Comparison of ENCODE assay signal across 8 cellular contexts in the genomic region with DNA sequence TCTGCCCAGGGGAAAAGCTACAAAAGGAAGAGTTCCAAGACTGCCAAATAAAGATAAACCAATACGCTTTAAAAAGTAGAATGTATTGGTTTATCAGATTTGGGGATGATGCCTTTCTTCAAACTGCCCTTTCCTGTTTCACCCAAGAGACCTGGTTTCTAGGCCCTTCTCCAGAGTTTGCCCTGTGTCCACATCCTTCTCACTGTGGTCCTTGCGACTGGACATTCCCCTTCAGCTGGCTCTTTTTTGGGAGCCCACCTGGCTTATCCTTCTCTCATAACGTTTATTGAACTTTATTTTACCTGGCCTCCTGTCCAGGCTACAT. TPM values are rescaled to one million over a fixed set of nuclear protein-coding genes. Genes with fewer than 3 reads are reported as not detected.
A peak's percentile ranks its signal among the peaks of the same experiment; 100 is the strongest.
DNase-seq lines count a peak whose midpoint lies in the region; ATAC-seq and TF ChIP-seq lines count a peak whose summit lies in the region.

No MANE protein-coding gene starts in this region.

- peak overlapping the region; percentile 49 to 81 for H3K4me3 ChIP-seq in CD4-positive, alpha-beta memory T cell (ENCODE audit: low read length in 2 of 2)
- H3K4me3 ChIP-seq in Panc1 (ENCODE audit: low read depth in 2 of 2, low read length in 2 of 2): peak overlapping the region; percentile 69 to 70

- H3K27me3 Mint-ChIP-seq in CD4-positive, alpha-beta memory T cell: no peaks in the 10 kb centered on the region
- H3K27me3 Mint-ChIP-seq in osteocyte (ENCODE audit: unreplicated experiment): no peaks in the 10 kb centered on the region

- no peaks in the 10 kb centered on the region for H3K27me3 ChIP-seq in CD4-positive, alpha-beta memory T cell (ENCODE audit: insufficient read depth, low read length)
- H3K27me3 ChIP-seq in Panc1 (ENCODE audit: control insufficient read depth, insufficient read depth, low read length): no peaks in the 10 kb centered on the region

- POLR2A ChIA-PET in CD4-positive, alpha-beta memory T cell (lab: Charles Lee; ENCODE audit: partially characterized antibody): interaction anchor here (0.8 to 5.6 kb wide), 4 partner anchors 9 to 75 kb away, joined by 4 to 46 read pairs (median 21); partner anchors contain the start of genes CPT2 and MAGOH
- POLR2A ChIA-PET in Panc1 (lab: Charles Lee): no interaction called here

- H3K36me3 Mint-ChIP-seq in CD4-positive, alpha-beta memory T cell: peaks cover 0 to 34% of the 10 kb centered on the region in 2 donors
- H3K36me3 Mint-ChIP-seq in osteocyte (ENCODE audit: unreplicated experiment): peaks cover 10% of the 10 kb centered on the region

- DNase-seq in CD4-positive, alpha-beta memory T cell: no peak
- DNase-seq in Panc1 (ENCODE audit: low read depth, low spot score) (no peak), epithelial cell of prostate (ENCODE audit: low read depth, low spot score) (no peak), osteocyte (ENCODE audit: extremely low spot score, unreplicated experiment) (no peak), NCI-H187 treated with DMSO at 0.1 percent for 48 hours (lab: John Stamatoyannopoulos, UW) (no peak), NCI-H2081 treated with DMSO at 0.1 percent for 48 hours (lab: John Stamatoyannopoulos, UW) (no peak), superior temporal gyrus (ENCODE audit: extremely low spot score) (no peak)

- peaks cover 19% of the 10 kb centered on the region for H3K36me3 ChIP-seq in CD4-positive, alpha-beta memory T cell (ENCODE audit: insufficient read depth, low read length)
- no peaks in the 10 kb centered on the region for H3K36me3 ChIP-seq in Panc1 (ENCODE audit: control insufficient read depth, insufficient read depth, low read length)

- H3K27ac Mint-ChIP-seq in CD4-positive, alpha-beta memory T cell: peak overlapping the region; percentile 91 to 99 (median 98)
- H3K27ac Mint-ChIP-seq in osteocyte (ENCODE audit: unreplicated experiment): peak overlapping the region; percentile 97

- TSS peak; percentile 99 for BruUV-seq in Panc1 (replicated peaks; lab: Mats Ljungman, UMichigan)

- H3K9me3 Mint-ChIP-seq in CD4-positive, alpha-beta memory T cell: peaks cover 0 to 1% (median 0%) of the 10 kb centered on the region in 8 donors
- no peaks in the 10 kb centered on the region for H3K9me3 Mint-ChIP-seq in osteocyte (ENCODE audit: unreplicated experiment)

- peak overlapping the region; percentile 88 to 95 (median 94) for H3K4me3 Mint-ChIP-seq in CD4-positive, alpha-beta memory T cell
- peak overlapping the region; percentile 88 for H3K4me3 Mint-ChIP-seq in osteocyte (ENCODE audit: unreplicated experiment)

- in situ Hi-C loops in Panc1 (cut with HindIII; ENCODE audit: low pct_unique_long_range_greater_than_20kb, low sequenced_read_pairs): no loop called here

- peaks cover 17% of the 10 kb centered on the region for H3K4me1 ChIP-seq in CD4-positive, alpha-beta memory T cell (ENCODE audit: insufficient read depth, low read length)
- H3K4me1 ChIP-seq in Panc1 (ENCODE audit: control insufficient read depth, insufficient read depth, low read length): peaks cover 14% of the 10 kb centered on the region

- intact Hi-C loops in CD4-positive, alpha-beta memory T cell (cut with micrococcal nuclease): loop anchor here (1.0 kb wide), 2 partner anchors 17 to 25 kb away; partner anchors contain the start of genes CPT2 and MAGOH
- intact Hi-C loops in Panc1 (cut with micrococcal nuclease; ENCODE audit: unreplicated experiment): no loop called here

- ATAC-seq in Panc1: no peak
- no peak for ATAC-seq in GM21360 (IDR thresholded peaks at IDR 0.05; ENCODE audit: unreplicated experiment)

- H3K27ac ChIP-seq in CD4-positive, alpha-beta memory T cell (ENCODE audit: low read depth, low read length): peak overlapping the region; percentile 95
- H3K27ac ChIP-seq in Panc1 (ENCODE audit: low read length) (peak overlapping the region; percentile 92), epithelial cell of prostate (peak overlapping the region; percentile 89)

- H3K4me1 Mint-ChIP-seq in CD4-positive, alpha-beta memory T cell: peaks cover 16 to 28% (median 22%) of the 10 kb centered on the region in 4 donors
- H3K4me1 Mint-ChIP-seq in osteocyte (ENCODE audit: unreplicated experiment): peaks cover 21% of the 10 kb centered on the region

- CTCF ChIA-PET in CD4-positive, alpha-beta memory T cell (lab: Charles Lee; ENCODE audit: partially characterized antibody): interaction anchor here (1.4 kb wide), 1 partner anchor 26 kb away, joined by 3 read pairs; no protein-coding TSS in a partner anchor
- CTCF ChIA-PET in Panc1 (lab: Charles Lee): no interaction called here

- H3K9me3 ChIP-seq in CD4-positive, alpha-beta memory T cell (ENCODE audit: control insufficient read depth in 1 of 2, low read length in 2 of 2): no peaks in the 10 kb centered on the region
- H3K9me3 ChIP-seq in Panc1 (ENCODE audit: control insufficient read depth, insufficient read depth, low read depth, low read length): no peaks in the 10 kb centered on the region

- TF ChIP-seq CTCF in Panc1 (IDR thresholded peaks at IDR 0.05) (no peak), osteocyte (IDR thresholded peaks at IDR 0.05) (no peak)

RNA-seq across cellular contexts. Expression of gene CZIB, which starts 0.5 kb away (rescaled TPM):
- 10 to 100 TPM; 82.4 to 82.5 TPM for total RNA-seq in CD4-positive, alpha-beta memory T cell
- polyA plus RNA-seq in CD4-positive, alpha-beta memory T cell: 100 to 1,000 TPM in 1 of 2 donors, 10 to 100 TPM in 1; 62.0 to 101 TPM
- total RNA-seq in Panc1 (2021; ENCODE audit: unreplicated experiment): 57.2 TPM
- 53.2 TPM for polyA plus RNA-seq in Panc1 (2012; ENCODE audit: insufficient read length)
- total RNA-seq in osteocyte: 52.6 and 59.8 TPM in 2 replicates

RNA-seq across cellular contexts. Expression of gene MAGOH, which starts 17.4 kb away (rescaled TPM):
- total RNA-seq in CD4-positive, alpha-beta memory T cell: 10 to 100 TPM; 46.7 to 49.9 TPM
- 100 to 1,000 TPM in 1 of 2 donors, 10 to 100 TPM in 1; 70.3 to 104 TPM for polyA plus RNA-seq in CD4-positive, alpha-beta memory T cell
- 63.8 TPM for total RNA-seq in Panc1 (2021; ENCODE audit: unreplicated experiment)
- polyA plus RNA-seq in Panc1 (2012; ENCODE audit: insufficient read length): 66.0 TPM
- 34.5 and 37.7 TPM in 2 replicates for total RNA-seq in osteocyte

RNA-seq across cellular contexts. Expression of gene CPT2, which starts 24.3 kb away (rescaled TPM):
- total RNA-seq in CD4-positive, alpha-beta memory T cell: 10 to 100 TPM; 17.8 to 18.9 TPM
- polyA plus RNA-seq in CD4-positive, alpha-beta memory T cell: 10 to 100 TPM; 15.8 to 20.0 TPM
- total RNA-seq in Panc1 (2021; ENCODE audit: unreplicated experiment) (18.9 TPM), osteocyte (15.6 and 16.6 TPM in 2 replicates)
- polyA plus RNA-seq in Panc1 (2012; ENCODE audit: insufficient read length): 18.8 TPM
